8 cellular contexts compared by ENCODE assay signal in genomic region chr1:61081637-61082335, GRCh38. TPM values are rescaled to one million over a fixed set of nuclear protein-coding genes. Genes with fewer than 3 reads are reported as not detected.
A peak's percentile ranks its signal among the peaks of the same experiment; 100 is the strongest.
DNase-seq lines count a peak whose midpoint lies in the region; ATAC-seq and TF ChIP-seq lines count a peak whose summit lies in the region.

No MANE protein-coding gene starts in this region.

- TF ChIP-seq CTCF in Caco-2 (IDR thresholded peaks at IDR 0.05; ENCODE audit: insufficient read depth in 1 of 2, low read depth in 1 of 2, low read length in 1 of 2, severe bottlenecking in 1 of 2, unreplicated experiment in 1 of 2) (no peak), colonic mucosa (IDR thresholded peaks at IDR 0.05) (no peak), liver (IDR thresholded peaks at IDR 0.05; ENCODE audit: low read depth, low read length, missing input control) (no peak)

- H3K4me3 ChIP-seq in Caco-2 (ENCODE audit: low read depth, low read length) (peak overlapping the region; percentile 55), colonic mucosa (peak overlapping the region; percentile 72), liver (ENCODE audit: low read depth in 1 of 3, low read length in 3 of 3) (peak overlapping the region; percentile 57 to 100 (median 62))

- H3K9ac ChIP-seq in colonic mucosa (ENCODE audit: low read depth in 2 of 2, low read length in 2 of 2): peak overlapping the region; percentile 54 to 81
- H3K9ac ChIP-seq in liver (ENCODE audit: low read depth in 1 of 2, low read length in 2 of 2): peak overlapping the region; percentile 68 to 78

- peak overlapping the region; percentile 64 for H3K4me3 Mint-ChIP-seq in Caco-2 (ENCODE audit: unreplicated experiment)

- H3K27me3 Mint-ChIP-seq in Caco-2 (ENCODE audit: insufficient read depth, unreplicated experiment): peaks cover 3% of the 10 kb centered on the region

- CTCF ChIA-PET in Caco-2 (lab: Charles Lee): interaction anchor here (0.7 kb wide), 2 partner anchors 223 to 801 kb away, joined by 3 to 6 read pairs; no protein-coding TSS in a partner anchor

- POLR2A ChIA-PET in Caco-2 (lab: Charles Lee): no interaction called here

- intact Hi-C loops in Caco-2 (cut with micrococcal nuclease; ENCODE audit: unreplicated experiment): no loop called here
- intact Hi-C loops in colonic mucosa (cut with DNase I): no loop called here

- H3K4me1 ChIP-seq in Caco-2: no peaks in the 10 kb centered on the region
- H3K4me1 ChIP-seq in colonic mucosa: peaks cover 15% of the 10 kb centered on the region
- H3K4me1 ChIP-seq in liver (ENCODE audit: control insufficient read depth in 4 of 4, insufficient read depth in 4 of 4, low read length in 3 of 4): peaks cover 4 to 58% (median 47%) of the 10 kb centered on the region in 4 donors

- H3K9me3 Mint-ChIP-seq in Caco-2 (ENCODE audit: unreplicated experiment): no peaks in the 10 kb centered on the region

- no peak for TF ChIP-seq RAD21 in liver (IDR thresholded peaks at IDR 0.05)

- peaks cover 8% of the 10 kb centered on the region for H3K36me3 Mint-ChIP-seq in Caco-2 (ENCODE audit: insufficient read depth, unreplicated experiment)

- H3K27ac ChIP-seq in colonic mucosa: peak overlapping the region; percentile 76
- H3K27ac ChIP-seq in liver (ENCODE audit: low read depth in 1 of 2, low read length in 2 of 2): peak overlapping the region; percentile 97 to 98

- H3K9me3 ChIP-seq in Caco-2 (no peaks in the 10 kb centered on the region), colonic mucosa (no peaks in the 10 kb centered on the region), liver (ENCODE audit: control insufficient read depth in 4 of 4, low read length in 3 of 4) (no peaks in the 10 kb centered on the region)

- DNase-seq in Caco-2 (peak in 1 of 2 experiments; percentile 49), NCI-H1048 (lab: John Stamatoyannopoulos, UW) (peak; percentile 54), colonic mucosa (peak; percentile 74)
- DNase-seq in activated CD4-positive, alpha-beta T cell treated with anti-CD3 and anti-CD28 coated beads for 48 hours: peak; percentile 67
- DNase-seq in stimulated activated CD4-positive, alpha-beta T cell treated with anti-CD3 and anti-CD28 coated beads, Interleukin-4, amount 100 ng/mL, for 24 hours: peak; percentile 68

- no peaks in the 10 kb centered on the region for H3K4me1 Mint-ChIP-seq in Caco-2 (ENCODE audit: low read depth, unreplicated experiment)

- H3K36me3 ChIP-seq in Caco-2 (ENCODE audit: control insufficient read depth, insufficient read depth, low read length): no peaks in the 10 kb centered on the region
- no peaks in the 10 kb centered on the region for H3K36me3 ChIP-seq in colonic mucosa
- no peaks in the 10 kb centered on the region for H3K36me3 ChIP-seq in liver (ENCODE audit: control insufficient read depth in 4 of 4, insufficient read depth in 3 of 4, low read depth in 1 of 4, low read length in 3 of 4)

- BruUV-seq in Caco-2 (replicated peaks; lab: Mats Ljungman, UMichigan): no TSS peak

- H3K27ac Mint-ChIP-seq in Caco-2 (ENCODE audit: unreplicated experiment): no peak overlapping the region

- ATAC-seq in HG03280 (IDR thresholded peaks at IDR 0.05; ENCODE audit: unreplicated experiment) (no peak), GM18858 (IDR thresholded peaks at IDR 0.05; ENCODE audit: unreplicated experiment) (no peak)

- 2% methylated on average over 47 of the region's 47 CpGs for WGBS in liver

- H3K27me3 ChIP-seq in Caco-2 (replicated peaks; ENCODE audit: control insufficient read depth, insufficient read depth, low read length) (no peaks in the 10 kb centered on the region), colonic mucosa (no peaks in the 10 kb centered on the region), liver (ENCODE audit: control insufficient read depth in 4 of 4, insufficient read depth in 4 of 4, low read length in 3 of 4) (no peaks in the 10 kb centered on the region)

TF ChIP-seq in liver, 16 proteins besides CTCF, POLR2A, EP300 and RAD21:
- TF ChIP-seq MAX (IDR thresholded peaks at IDR 0.05): no peak
- no peak for TF ChIP-seq RXRA (IDR thresholded peaks at IDR 0.05)
- no peak for TF ChIP-seq REST (IDR thresholded peaks at IDR 0.05)
- no peak for TF ChIP-seq JUND (IDR thresholded peaks at IDR 0.05)
- TF ChIP-seq FOXA1 (IDR thresholded peaks at IDR 0.05): no peak
- no peak for TF ChIP-seq HNF4G (IDR thresholded peaks at IDR 0.05)
- TF ChIP-seq SP1 (IDR thresholded peaks at IDR 0.05): no peak
- TF ChIP-seq FOXA2 (IDR thresholded peaks at IDR 0.05): no peak
- TF ChIP-seq HNF4A (conservative IDR thresholded peaks at IDR 0.05): no peak
- no peak for TF ChIP-seq EGR1 (IDR thresholded peaks at IDR 0.05; ENCODE audit: low read depth in 2 of 2)
- TF ChIP-seq TAF1 (conservative IDR thresholded peaks at IDR 0.05): no peak
- TF ChIP-seq YY1 (IDR thresholded peaks at IDR 0.05): no peak
- no peak for TF ChIP-seq ATF3 (IDR thresholded peaks at IDR 0.05)

RNA-seq across cellular contexts. Expression of gene NFIA, which starts 0.6 kb away (rescaled TPM):
- 1.4 and 2.3 TPM in 2 replicates for total RNA-seq in Caco-2 (2022)
- total RNA-seq in colonic mucosa: 10 to 100 TPM; 36.0 to 44.2 TPM
- 10 to 100 TPM; 16.6 to 27.7 TPM for total RNA-seq in liver
- polyA plus RNA-seq in liver: 10 to 100 TPM in 1 of 2 donors, 1 to 10 TPM in 1; 6.8 to 53.7 TPM
